In the genomic region with DNA sequence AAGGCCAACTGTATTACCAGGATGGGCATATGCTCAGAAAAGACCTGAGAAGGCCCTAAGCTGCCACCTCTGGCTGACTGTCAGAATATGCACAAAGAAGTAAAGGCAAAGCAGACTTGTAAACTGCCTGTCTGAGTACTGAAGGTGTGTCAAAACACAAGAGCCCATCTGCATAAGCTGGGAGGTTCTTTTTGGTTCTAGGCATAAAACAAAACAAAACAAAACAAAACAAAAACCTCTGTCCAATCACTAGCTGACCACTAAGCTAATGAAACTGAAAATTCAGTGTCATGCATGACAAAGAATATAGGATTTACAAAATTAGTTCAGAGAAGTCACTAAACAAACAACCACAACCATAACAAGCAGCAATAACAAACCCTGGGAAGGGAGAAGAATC, we compare ENCODE assay signal across 12 cellular contexts. TPM values are rescaled to one million over a fixed set of nuclear protein-coding genes. Genes with fewer than 3 reads are reported as not detected.
DNase-seq lines count a peak whose midpoint lies in the region; ATAC-seq, FAIRE-seq and TF ChIP-seq lines count a peak whose summit lies in the region.
"Had no signal": no experiment of that assay in that cellular context is flagged by ENCODE, and none has a peak within 500 bp of the region (broad histone marks: within the 10 kb centered on the region; RNA-seq: fewer than 3 reads in every experiment).

No MANE protein-coding gene starts in this region.

- intact Hi-C loops in HCT116 (cut with micrococcal nuclease) (no loop called here), kidney (cut with DNase I) (no loop called here), thyroid gland (cut with DNase I) (no loop called here)

- H3K4me2 ChIP-seq in HCT116 (ENCODE audit: low read length) (no peak overlapping the region; the same call in 1 of the 2 replicates), keratinocyte (ENCODE audit: control insufficient read depth, extremely low read depth, insufficient read depth, low read depth, low read length) (no peak overlapping the region)

- POLR2A ChIA-PET in HCT116 (lab: Charles Lee) = interaction anchor here (0.9 to 1.4 kb wide), 2 partner anchors 9 to 19 kb away, joined by 3 to 4 read pairs; no protein-coding TSS in a partner anchor

- H3K36me3 Mint-ChIP-seq in activated naive CD8-positive, alpha-beta T cell treated with anti-CD3 and anti-CD28 coated beads, Interleukin-2, amount 50 U/mL, for 24 hours (ENCODE audit: low read depth) = no peaks in the 10 kb centered on the region

- H3K27ac ChIP-seq in HCT116 (ENCODE audit: low read depth, low read length) = no peak overlapping the region
- no peak overlapping the region for H3K27ac ChIP-seq in keratinocyte (ENCODE audit: control insufficient read depth, insufficient read depth, low read length)
- no peak overlapping the region for H3K27ac ChIP-seq in kidney (ENCODE audit: low read depth in 2 of 2, low read length in 2 of 2)
- peak overlapping the region in 1 of 3 donors; percentile 10 for H3K27ac ChIP-seq in thyroid gland
- H3K27ac ChIP-seq: psoas muscle had no signal

- no TSS peak for BruUV-seq in HCT116 (replicated peaks; lab: Mats Ljungman, UMichigan)

- peak; percentile 77 for ATAC-seq in GM18907 (IDR thresholded peaks at IDR 0.05; ENCODE audit: unreplicated experiment)
- peak; percentile 80 for ATAC-seq in HCT116
- ATAC-seq in activated naive CD8-positive, alpha-beta T cell treated with anti-CD3 and anti-CD28 coated beads, Interleukin-2, amount 50 U/mL, for 24 hours = no peak

- TF ChIP-seq RAD21 in HCT116 (IDR thresholded peaks at IDR 0.05; ENCODE audit: low read depth) = no peak

- H3K9me2 ChIP-seq in HCT116 (ENCODE audit: insufficient read depth) = no peaks in the 10 kb centered on the region

- dilution Hi-C loops in keratinocyte (cut with MboI; ENCODE audit: extremely low pct_ligation_motif_present, low sequenced_read_pairs) = no loop called here

- H3K4me1 ChIP-seq in HCT116 (ENCODE audit: control insufficient read depth in 1 of 2, insufficient read depth in 2 of 2, low read length in 2 of 2) = peaks cover 3 to 13% of the 10 kb centered on the region in 2 experiments; a peak in 3 of 4 replicates
- H3K4me1 ChIP-seq in keratinocyte (ENCODE audit: control insufficient read depth, extremely low read depth, insufficient read depth, low read length) = peaks cover 9% of the 10 kb centered on the region
- no peaks in the 10 kb centered on the region for H3K4me1 ChIP-seq in kidney (ENCODE audit: control insufficient read depth in 1 of 2, insufficient read depth in 1 of 2, low read depth in 1 of 2, low read length in 2 of 2)
- peaks cover 12 to 20% of the 10 kb centered on the region in 2 donors for H3K4me1 ChIP-seq in thyroid gland
- H3K4me1 ChIP-seq: psoas muscle had no signal

- H4K20me1 ChIP-seq in HCT116 (ENCODE audit: insufficient read depth) = 0 out of 2 replicates have a peak, but pooled peaks cover 3% of the 10 kb centered on the region
- no peaks in the 10 kb centered on the region for H4K20me1 ChIP-seq in keratinocyte (ENCODE audit: control insufficient read depth, extremely low read depth, insufficient read depth, low read length)

- peaks cover 79% of the 10 kb centered on the region for H3K79me2 ChIP-seq in HCT116 (ENCODE audit: insufficient read depth, low read length)
- peaks cover 60% of the 10 kb centered on the region for H3K79me2 ChIP-seq in keratinocyte (ENCODE audit: control insufficient read depth, insufficient read depth, low read length)

- no peak overlapping the region for H3K27ac Mint-ChIP-seq in activated naive CD8-positive, alpha-beta T cell treated with anti-CD3 and anti-CD28 coated beads, Interleukin-2, amount 50 U/mL, for 24 hours

- RAD21 ChIA-PET in HCT116 (lab: Charles Lee; ENCODE audit: low non-redundant PET in 1 of 2, low total read pairs in 2 of 2, uncharacterized antibody in 2 of 2, unreplicated experiment in 2 of 2) = no interaction called here

- no peaks in the 10 kb centered on the region for H3K9me3 ChIP-seq in HCT116 (ENCODE audit: control insufficient read depth in 1 of 2, insufficient read depth in 1 of 2, low read depth in 1 of 2, low read length in 2 of 2)
- no peaks in the 10 kb centered on the region for H3K9me3 ChIP-seq in keratinocyte (ENCODE audit: control insufficient read depth, low read depth, low read length)
- no peaks in the 10 kb centered on the region for H3K9me3 ChIP-seq in kidney (ENCODE audit: control insufficient read depth in 1 of 2, low read length in 2 of 2)
- H3K9me3 ChIP-seq in thyroid gland = no peaks in the 10 kb centered on the region
- H3K9me3 ChIP-seq: psoas muscle had no signal

- FAIRE-seq in keratinocyte (lab: Jason Lieb, UNC) = peak; percentile 85
- FAIRE-seq in kidney (lab: Jason Lieb, UNC) = no peak

- H3K36me3 ChIP-seq in HCT116 (ENCODE audit: control insufficient read depth in 1 of 2, insufficient read depth in 2 of 2, low read length in 2 of 2) = no peaks in the 10 kb centered on the region
- H3K36me3 ChIP-seq in keratinocyte (ENCODE audit: control insufficient read depth in 2 of 2, extremely low read depth in 1 of 2, insufficient read depth in 2 of 2, low read length in 2 of 2) = peaks cover 4% of the 10 kb centered on the region in 2 experiments
- H3K36me3 ChIP-seq in kidney (ENCODE audit: control insufficient read depth in 1 of 2, insufficient read depth in 2 of 2, low read length in 2 of 2) = no peaks in the 10 kb centered on the region
- no peaks in the 10 kb centered on the region for H3K36me3 ChIP-seq in thyroid gland

- no peak for TF ChIP-seq CTCF in HCT116 (IDR thresholded peaks at IDR 0.05 in 2 of 3, conservative IDR thresholded peaks at IDR 0.05 in 1 of 3; ENCODE audit: borderline replicate concordance in 1 of 3, insufficient read depth in 1 of 3, low read depth in 2 of 3, low read length in 2 of 3)
- peak in 1 of 3 experiments; percentile 11 for TF ChIP-seq CTCF in keratinocyte (optimal IDR thresholded peaks at IDR 0.05 in 1 of 3, IDR thresholded peaks at IDR 0.05 in 1 of 3, conservative IDR thresholded peaks at IDR 0.05 in 1 of 3; ENCODE audit: extremely low read depth in 1 of 3, insufficient read depth in 2 of 3, low read length in 3 of 3)
- TF ChIP-seq CTCF in kidney (IDR thresholded peaks at IDR 0.05; ENCODE audit: borderline replicate concordance, extremely low read depth, insufficient read depth) = no peak
- TF ChIP-seq CTCF in thyroid gland (IDR thresholded peaks at IDR 0.05) = no peak

- no peak overlapping the region for H2AFZ ChIP-seq in HCT116 (ENCODE audit: low read depth, low read length, poor library complexity, severe bottlenecking)
- H2AFZ ChIP-seq in keratinocyte (ENCODE audit: control insufficient read depth, low read length) = no peak overlapping the region

- H3K27me3 Mint-ChIP-seq in activated naive CD8-positive, alpha-beta T cell treated with anti-CD3 and anti-CD28 coated beads, Interleukin-2, amount 50 U/mL, for 24 hours = peaks cover 3% of the 10 kb centered on the region

- no peaks in the 10 kb centered on the region for H3K9me1 ChIP-seq in keratinocyte (ENCODE audit: control insufficient read depth, extremely low read depth, insufficient read depth, low read length)

- TF ChIP-seq POLR2A in HCT116 (IDR thresholded peaks at IDR 0.05; ENCODE audit: borderline replicate concordance, extremely low read depth, insufficient read depth, insufficient read length) (no peak), thyroid gland (IDR thresholded peaks at IDR 0.05) (no peak)

- no peak for DNase-seq in HCT116 (ENCODE audit: low read depth, low spot score)
- peak; percentile 57 for DNase-seq in LHCN-M2 (ENCODE audit: low read depth)
- no peak for DNase-seq in keratinocyte (ENCODE audit: low read depth, low spot score)
- DNase-seq in LoVo (ENCODE audit: low spot score) = no peak
- no peak for DNase-seq in kidney
- DNase-seq in thyroid gland = no peak
- DNase-seq in activated naive CD8-positive, alpha-beta T cell treated with anti-CD3 and anti-CD28 coated beads, Interleukin-2, amount 50 U/mL, for 24 hours = no peak
- DNase-seq: amygdala, NCI-H1105, psoas muscle, T1000 had no signal

- H3K9ac ChIP-seq in HCT116 (ENCODE audit: low read length) (no peak overlapping the region), keratinocyte (ENCODE audit: control insufficient read depth, extremely low read depth, insufficient read depth, low read length) (no peak overlapping the region), kidney (ENCODE audit: low read length in 2 of 2) (no peak overlapping the region)

- H3K27me3 ChIP-seq in HCT116 (ENCODE audit: insufficient read depth, low read length) (no peaks in the 10 kb centered on the region), keratinocyte (ENCODE audit: control insufficient read depth, extremely low read depth, insufficient read depth, low read length) (no peaks in the 10 kb centered on the region), thyroid gland (no peaks in the 10 kb centered on the region)

- no peaks in the 10 kb centered on the region for H3K4me1 Mint-ChIP-seq in activated naive CD8-positive, alpha-beta T cell treated with anti-CD3 and anti-CD28 coated beads, Interleukin-2, amount 50 U/mL, for 24 hours

- no peak overlapping the region for H3K4me3 Mint-ChIP-seq in activated naive CD8-positive, alpha-beta T cell treated with anti-CD3 and anti-CD28 coated beads, Interleukin-2, amount 50 U/mL, for 24 hours

- no peak overlapping the region for H3K4me3 ChIP-seq in HCT116 (replicated peaks in 1 of 2; ENCODE audit: low read depth in 1 of 2, low read length in 2 of 2)
- H3K4me3 ChIP-seq in keratinocyte (ENCODE audit: control insufficient read depth in 2 of 3, extremely low read depth in 1 of 3, insufficient read depth in 2 of 3, low read depth in 1 of 3, low read length in 3 of 3) = no peak overlapping the region
- no peak overlapping the region for H3K4me3 ChIP-seq in kidney (ENCODE audit: low read length in 2 of 2)
- no peak overlapping the region for H3K4me3 ChIP-seq in thyroid gland (replicated peaks in 1 of 3)
- H3K4me3 ChIP-seq: psoas muscle had no signal

- CTCF ChIA-PET in HCT116 (lab: Charles Lee) = interaction anchor here (1.0 to 2.2 kb wide), 2 partner anchors 20 to 28 kb away, joined by 3 to 8 read pairs; a partner anchor contains a TSS

- no peaks in the 10 kb centered on the region for H3K9me3 Mint-ChIP-seq in activated naive CD8-positive, alpha-beta T cell treated with anti-CD3 and anti-CD28 coated beads, Interleukin-2, amount 50 U/mL, for 24 hours

RNA-seq across cellular contexts. Expression of a gene that starts 20.6 kb away (rescaled TPM):
- total RNA-seq in HCT116 (2021; ENCODE audit: unreplicated experiment) (37.5 TPM), LHCN-M2 (2014; rRNA removed) (38.5 and 45.3 TPM in 2 replicates), kidney (36.8 TPM), thyroid gland (100 to 1,000 TPM in 3 of 4 donors, 10 to 100 TPM in 1; 82.0 to 143 (median 113) TPM)
- 11.4 and 13.5 TPM in 2 replicates for polyA plus RNA-seq in HCT116 (2012)
- 18.2 TPM for polyA plus RNA-seq in LHCN-M2 (2012)
- polyA plus RNA-seq in keratinocyte (19.4 to 24.8 TPM (median 22.8 TPM) in 3 replicates), kidney (ENCODE audit: insufficient read depth, low read depth, low replicate concordance) (13.6 TPM)
- polyA plus RNA-seq in keratinocyte (2011; ENCODE audit: low read depth) = 18.0 TPM
- polyA plus RNA-seq in keratinocyte (2011; cell fraction: cytosol; rRNA removed) = 26.7 and 38.7 TPM in 2 replicates
- polyA plus RNA-seq in keratinocyte (2011; cell fraction: nucleus; rRNA removed) = 35.9 and 36.9 TPM in 2 replicates
- polyA plus RNA-seq in keratinocyte (2012; ENCODE audit: low replicate concordance) = 18.1 and 26.7 TPM in 2 replicates
- polyA minus RNA-seq in keratinocyte = 23.4 to 47.2 TPM (median 29.8 TPM) in 3 replicates
- polyA minus RNA-seq in keratinocyte (2011; cell fraction: cytosol; rRNA and poly(A)+ RNA removed) = 16.5 TPM
- 17.5 and 46.9 TPM in 2 replicates for polyA minus RNA-seq in keratinocyte (2011; cell fraction: nucleus; rRNA and poly(A)+ RNA removed)

RNA-seq across cellular contexts. Expression of a gene that starts 27.8 kb away (rescaled TPM):
- total RNA-seq in HCT116 (2021; ENCODE audit: unreplicated experiment) (not detected), LHCN-M2 (2014; rRNA removed) (not detected in 2 replicates), kidney (not detected), thyroid gland (not detected)
- polyA plus RNA-seq in HCT116 (2012) = 0.08 TPM in 1 of 2 replicates, not detected in the other
- not detected for polyA plus RNA-seq in LHCN-M2 (2012)
- polyA plus RNA-seq in keratinocyte (not detected in 3 replicates), kidney (ENCODE audit: insufficient read depth, low read depth, low replicate concordance) (not detected)
- not detected for polyA plus RNA-seq in keratinocyte (2011; ENCODE audit: low read depth)
- polyA plus RNA-seq in keratinocyte (2011; cell fraction: cytosol; rRNA removed) = not detected in 2 replicates
- not detected in 2 replicates for polyA plus RNA-seq in keratinocyte (2011; cell fraction: nucleus; rRNA removed)
- polyA plus RNA-seq in keratinocyte (2012; ENCODE audit: low replicate concordance) = not detected in 2 replicates
- polyA minus RNA-seq in keratinocyte = not detected in 3 replicates
- polyA minus RNA-seq in keratinocyte (2011; cell fraction: cytosol; rRNA and poly(A)+ RNA removed) = not detected
- polyA minus RNA-seq in keratinocyte (2011; cell fraction: nucleus; rRNA and poly(A)+ RNA removed) = 0.53 TPM in 1 of 2 replicates, not detected in the other
- total RNA-seq: psoas muscle had no signal
- polyA plus RNA-seq: psoas muscle had no signal
